ENCODE assay signal across 35 cellular contexts in genomic region chr20:25503946-25504345, GRCh38.
"Had no signal": no experiment of that assay in that cellular context is flagged by ENCODE, and none has a peak within 500 bp of the region (broad histone marks: within the 10 kb centered on the region; RNA-seq: fewer than 3 reads in every experiment).

No MANE protein-coding gene starts in this region.

- FAIRE-seq: RCC 7860 had no signal

- H3K4me3 ChIP-seq: PC-9 had no signal

- H3K4me3 Mint-ChIP-seq: activated CD4-positive, alpha-beta memory T cell treated with anti-CD3 and anti-CD28 coated beads, Interleukin-2, amount 10 ng/mL, durations not matched to agents 7 days and 5 days; activated CD8-positive, alpha-beta memory T cell treated with anti-CD3 and anti-CD28 coated beads, Interleukin-2, amount 10 ng/mL, durations not matched to agents 7 days and 5 days; activated naive CD4-positive, alpha-beta T cell treated with anti-CD3 and anti-CD28 coated beads, Interleukin-2, amount 10 ng/mL, durations not matched to agents 7 days and 5 days; activated naive CD8-positive, alpha-beta T cell had no signal

- DNase-seq: activated CD4-positive, alpha-beta memory T cell treated with anti-CD3 and anti-CD28 coated beads, Interleukin-2, amount 10 ng/mL, durations not matched to agents 7 days and 5 days; activated CD4-positive, alpha-beta T cell treated with anti-CD3 and anti-CD28 coated beads for 1 hour; activated CD4-positive, alpha-beta T cell treated with anti-CD3 and anti-CD28 coated beads for 48 hours; activated CD4-positive, CD25-positive, alpha-beta regulatory T cell; activated CD8-positive, alpha-beta memory T cell treated with anti-CD3 and anti-CD28 coated beads for 24 hours; activated CD8-positive, alpha-beta memory T cell treated with anti-CD3 and anti-CD28 coated beads, Interleukin-2, amount 10 ng/mL, durations not matched to agents 7 days and 5 days; activated CD8-positive, alpha-beta memory T cell treated with anti-CD3 and anti-CD28 coated beads, Interleukin-2, amount 50 U/mL, for 48 hours; activated effector memory CD4-positive, alpha-beta T cell treated with Interleukin-2 at 50 U/mL for 16 hours; activated naive CD4-positive, alpha-beta T cell treated with anti-CD3 and anti-CD28 coated beads, Interleukin-2, amount 10 ng/mL, durations not matched to agents 7 days and 5 days; activated T-cell treated with anti-CD3 and anti-CD28 coated beads, Interleukin-2, amount 50 U/mL, for 48 hours; amniotic stem cell; aorta; brain microvascular endothelial cell; MM.1S; MV-4-11; NCI-H1092; NCI-H1436 treated with DMSO at 0.1 percent for 48 hours; NCI-H1694 treated with DMSO at 0.1 percent for 48 hours; NCI-H2029; NCI-H2171; NCI-H510A; NCI-H526; NCI-H748 treated with DMSO at 0.1 percent for 48 hours; NK-92 treated with Interleukin-12 subunit alpha and Interleukin-12 subunit beta, amount 100 ng/mL, for 24 hours; PC-9; SIG-M5; T-helper 1 cell; T1000; WERI-Rb-1 had no signal

- ATAC-seq: activated CD8-positive, alpha-beta memory T cell treated with anti-CD3 and anti-CD28 coated beads, Interleukin-2, amount 10 ng/mL, durations not matched to agents 7 days and 5 days; Right ventricle myocardium inferior; SK-N-SH treated with all-trans-retinoic acid at 6 μM for 48 hours had no signal

- H3K27me3 ChIP-seq: brain microvascular endothelial cell had no signal

- H3K27ac ChIP-seq: brain microvascular endothelial cell, KMS-11, PC-9, RWPE1, WERI-Rb-1 had no signal

- H3K4me1 Mint-ChIP-seq: activated CD4-positive, alpha-beta memory T cell treated with anti-CD3 and anti-CD28 coated beads, Interleukin-2, amount 10 ng/mL, durations not matched to agents 7 days and 5 days; activated CD8-positive, alpha-beta memory T cell treated with anti-CD3 and anti-CD28 coated beads, Interleukin-2, amount 10 ng/mL, durations not matched to agents 7 days and 5 days; activated naive CD4-positive, alpha-beta T cell treated with anti-CD3 and anti-CD28 coated beads, Interleukin-2, amount 10 ng/mL, durations not matched to agents 7 days and 5 days had no signal

- H3K27ac Mint-ChIP-seq: activated CD4-positive, alpha-beta memory T cell treated with anti-CD3 and anti-CD28 coated beads, Interleukin-2, amount 10 ng/mL, durations not matched to agents 7 days and 5 days; activated CD8-positive, alpha-beta memory T cell treated with anti-CD3 and anti-CD28 coated beads, Interleukin-2, amount 10 ng/mL, durations not matched to agents 7 days and 5 days; activated naive CD4-positive, alpha-beta T cell treated with anti-CD3 and anti-CD28 coated beads, Interleukin-2, amount 10 ng/mL, durations not matched to agents 7 days and 5 days; activated naive CD8-positive, alpha-beta T cell had no signal

- H3K36me3 Mint-ChIP-seq: activated CD8-positive, alpha-beta memory T cell treated with anti-CD3 and anti-CD28 coated beads, Interleukin-2, amount 10 ng/mL, durations not matched to agents 7 days and 5 days; activated naive CD4-positive, alpha-beta T cell treated with anti-CD3 and anti-CD28 coated beads, Interleukin-2, amount 10 ng/mL, durations not matched to agents 7 days and 5 days had no signal

- H3K27me3 Mint-ChIP-seq: activated CD4-positive, alpha-beta memory T cell treated with anti-CD3 and anti-CD28 coated beads, Interleukin-2, amount 10 ng/mL, durations not matched to agents 7 days and 5 days; activated CD8-positive, alpha-beta memory T cell treated with anti-CD3 and anti-CD28 coated beads, Interleukin-2, amount 10 ng/mL, durations not matched to agents 7 days and 5 days; activated naive CD4-positive, alpha-beta T cell treated with anti-CD3 and anti-CD28 coated beads, Interleukin-2, amount 10 ng/mL, durations not matched to agents 7 days and 5 days; activated naive CD8-positive, alpha-beta T cell had no signal

- H3K9me3 Mint-ChIP-seq: activated CD4-positive, alpha-beta memory T cell treated with anti-CD3 and anti-CD28 coated beads, Interleukin-2, amount 10 ng/mL, durations not matched to agents 7 days and 5 days; activated naive CD4-positive, alpha-beta T cell treated with anti-CD3 and anti-CD28 coated beads, Interleukin-2, amount 10 ng/mL, durations not matched to agents 7 days and 5 days had no signal
